In the genomic region with DNA sequence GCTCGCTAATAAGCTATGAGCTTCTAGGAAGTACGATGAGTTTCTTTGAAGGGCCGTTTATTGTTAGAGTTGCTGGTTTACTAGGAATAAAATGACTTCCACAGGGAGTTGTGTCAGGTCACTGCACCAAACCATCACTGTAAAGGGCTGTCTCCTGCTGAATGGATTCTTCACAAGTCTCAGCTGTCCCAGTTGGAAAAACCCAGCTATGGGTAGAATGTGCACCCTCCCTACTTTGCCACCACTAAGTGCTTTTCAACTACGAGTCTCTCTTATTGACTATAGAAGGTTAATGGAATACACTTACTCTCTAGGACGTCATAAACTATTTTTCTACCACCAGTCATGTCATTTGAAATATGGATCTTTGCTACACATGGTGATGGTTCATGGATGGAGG, we compare ENCODE assay signal across 1 cellular context.
TF ChIP-seq lines count a peak whose summit lies in the region.

No MANE protein-coding gene starts in this region.

TF ChIP-seq in IMR-90, 13 proteins besides CTCF, POLR2A, EP300 and RAD21:
- TF ChIP-seq, protein P1, sequence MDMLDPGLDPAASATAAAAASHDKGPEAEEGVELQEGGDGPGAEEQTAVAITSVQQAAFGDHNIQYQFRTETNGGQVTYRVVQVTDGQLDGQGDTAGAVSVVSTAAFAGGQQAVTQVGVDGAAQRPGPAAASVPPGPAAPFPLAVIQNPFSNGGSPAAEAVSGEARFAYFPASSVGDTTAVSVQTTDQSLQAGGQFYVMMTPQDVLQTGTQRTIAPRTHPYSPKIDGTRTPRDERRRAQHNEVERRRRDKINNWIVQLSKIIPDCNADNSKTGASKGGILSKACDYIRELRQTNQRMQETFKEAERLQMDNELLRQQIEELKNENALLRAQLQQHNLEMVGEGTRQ (IDR thresholded peaks at IDR 0.05; ENCODE audit: low read depth, low read length), result no peak
- no peak for TF ChIP-seq RCOR1 (IDR thresholded peaks at IDR 0.05; ENCODE audit: insufficient replicate concordance, low read length)
